ENCODE assay signal across 20 cellular contexts in genomic region chr15:98938804-98939203, GRCh38.
A peak's percentile ranks its signal among the peaks of the same experiment; 100 is the strongest.
DNase-seq lines count a peak whose midpoint lies in the region; ATAC-seq and TF ChIP-seq lines count a peak whose summit lies in the region.
"Had no signal": no experiment of that assay in that cellular context is flagged by ENCODE, and none has a peak within 500 bp of the region (broad histone marks: within the 10 kb centered on the region; RNA-seq: fewer than 3 reads in every experiment).

No MANE protein-coding gene starts in this region.

- H3K4me1 ChIP-seq in heart left ventricle (peaks cover 0 to 14% (median 8%) of the 10 kb centered on the region in 12 donors), thyroid gland (peaks cover 58 to 61% of the 10 kb centered on the region in 2 donors)
- H3K4me1 ChIP-seq: BE2C had no signal

- 92 to 97% (median 95%) methylated on average over 5 of the region's 5 CpGs for WGBS in heart left ventricle, 4 donors
- WGBS in thyroid gland, 2 donors: 74 to 86% methylated on average over 5 of the region's 5 CpGs

- TF ChIP-seq CTCF in heart left ventricle (IDR thresholded peaks at IDR 0.05) (no peak), thyroid gland (IDR thresholded peaks at IDR 0.05) (no peak)

- H3K36me3 ChIP-seq in heart left ventricle: peaks cover 0 to 100% (median 65%) of the 10 kb centered on the region in 9 donors
- H3K36me3 ChIP-seq in KOPT-K1 (ENCODE audit: insufficient read depth, low read length): no peaks in the 10 kb centered on the region
- H3K36me3 ChIP-seq in thyroid gland: peaks cover 0 to 3% of the 10 kb centered on the region in 2 donors

- TF ChIP-seq POLR2A in heart left ventricle (IDR thresholded peaks at IDR 0.05): no peak
- TF ChIP-seq POLR2A in thyroid gland (IDR thresholded peaks at IDR 0.05): no peak

- H3K27me3 ChIP-seq in heart left ventricle: no peaks in the 10 kb centered on the region
- H3K27me3 ChIP-seq in thyroid gland: no peaks in the 10 kb centered on the region
- H3K27me3 ChIP-seq: BE2C; BLaER1 treated with 17β-estradiol and CSF1 and Interleukin-3, amounts not matched to agents 10 nM and 100 nM had no signal

- intact Hi-C loops in cardiac septum (cut with DNase I) (no loop called here), heart left ventricle (cut with DNase I) (loop anchor here in 1 of 10 donors (10.0 kb wide), 1 partner anchor 64 kb away; no protein-coding TSS in a partner anchor), thyroid gland (cut with DNase I) (no loop called here)

- ATAC-seq in heart left ventricle (no peak), HG03135 (IDR thresholded peaks at IDR 0.05; ENCODE audit: unreplicated experiment) (no peak)
- ATAC-seq: A549 had no signal

- DNase-seq in cardiac septum (ENCODE audit: low spot score): peak; percentile 38
- DNase-seq in heart left ventricle: no peak
- no peak for DNase-seq in thyroid gland
- DNase-seq in mucosa of gallbladder (ENCODE audit: low spot score): no peak
- DNase-seq: 8988T; ACHN; AML-193; BE2C; CD4-positive, alpha-beta T cell; CD8-positive, alpha-beta memory T cell; DMS 273 treated with DMSO at 0.1 percent for 48 hours; DMS79; GF-D8; GM23248; HFFc6 had no signal

- no peak overlapping the region for H3K27ac ChIP-seq in heart left ventricle
- H3K27ac ChIP-seq in KOPT-K1 (ENCODE audit: low read depth, low read length, poor library complexity, severe bottlenecking): peak overlapping the region; percentile 29
- peak overlapping the region; percentile 93 to 97 (median 93) for H3K27ac ChIP-seq in thyroid gland
- H3K27ac ChIP-seq: BLaER1 treated with 17β-estradiol and CSF1 and Interleukin-3, amounts not matched to agents 10 nM and 100 nM; GM23248 had no signal

- H3K4me3 ChIP-seq in heart left ventricle: no peak overlapping the region
- H3K4me3 ChIP-seq in thyroid gland (replicated peaks in 1 of 3): no peak overlapping the region
- H3K4me3 ChIP-seq: A549; BLaER1 treated with 17β-estradiol and CSF1 and Interleukin-3, amounts not matched to agents 10 nM and 100 nM; GM23248; HAP-1 had no signal

- H3K9me3 ChIP-seq in heart left ventricle: no peaks in the 10 kb centered on the region
- H3K9me3 ChIP-seq in KOPT-K1 (ENCODE audit: insufficient read depth, low read length, poor library complexity, severe bottlenecking): no peaks in the 10 kb centered on the region
- H3K9me3 ChIP-seq in thyroid gland: no peaks in the 10 kb centered on the region
- H3K9me3 ChIP-seq: A549; BE2C; BLaER1 treated with 17β-estradiol and CSF1 and Interleukin-3, amounts not matched to agents 10 nM and 100 nM; HAP-1 had no signal

Comparison
In these comparisons a context has a peak if more than half of its experiments do, and no peak if none do; other contexts are left out.
1. H3K27ac ChIP-seq: peak in KOPT-K1 (single experiment) and thyroid gland (3 of 3); none in heart left ventricle (0 of 12).